Comparison of ENCODE assay signal across 20 cellular contexts in genomic region chr5:133254803-133255202, GRCh38.
"Had no signal": no experiment of that assay in that cellular context is flagged by ENCODE, and none has a peak within 500 bp of the region (broad histone marks: within the 10 kb centered on the region; RNA-seq: fewer than 3 reads in every experiment).

No MANE protein-coding gene starts in this region.

- DNase-seq: colonic mucosa; dermis blood vessel endothelial cell; foreskin melanocyte; heart left ventricle; hippocampal formation; kidney glomerular epithelial cell; mesendoderm; naive thymus-derived CD4-positive, alpha-beta T cell; nephron progenitor cell; psoas muscle; spleen; stimulated activated CD4-positive, alpha-beta T cell treated with anti-CD3 and anti-CD28 coated beads, Interleukin-15, amount 100 ng/mL, for 24 hours; stimulated activated CD4-positive, alpha-beta T cell treated with anti-CD3 and anti-CD28 coated beads, Interleukin-1b, Interleukin-23, amount 100 ng/mL, for 48 hours; stimulated activated CD4-positive, alpha-beta T cell treated with anti-CD3 and anti-CD28 coated beads, Interleukin-4, amount 100 ng/mL, for 24 hours; stimulated activated naive CD4-positive, alpha-beta T cell; stomach; uterus had no signal

- H3K27ac Mint-ChIP-seq: nephron progenitor cell, type B pancreatic cell had no signal

- H3K9me3 ChIP-seq: colonic mucosa, heart left ventricle, neutrophil, psoas muscle, spleen, stomach, uterus had no signal

- H3K27ac ChIP-seq: colonic mucosa, heart left ventricle, neutrophil, psoas muscle, spleen, stomach, uterus had no signal

- H3K36me3 ChIP-seq: colonic mucosa, heart left ventricle, neutrophil, spleen, stomach, uterus had no signal

- H3K27me3 ChIP-seq: colonic mucosa, heart left ventricle, neutrophil, spleen, stomach, uterus had no signal

- H3K4me1 ChIP-seq: colonic mucosa, heart left ventricle, spleen, uterus had no signal

- ATAC-seq: heart left ventricle; naive thymus-derived CD4-positive, alpha-beta T cell; psoas muscle; sciatic nerve had no signal

- H3K4me3 Mint-ChIP-seq: naive thymus-derived CD4-positive, alpha-beta T cell; nephron progenitor cell; type B pancreatic cell had no signal

- H3K36me3 Mint-ChIP-seq: naive thymus-derived CD4-positive, alpha-beta T cell; type B pancreatic cell had no signal

- H3K4me3 ChIP-seq: colonic mucosa, heart left ventricle, psoas muscle, spleen, stomach, uterus had no signal

- H3K9me3 Mint-ChIP-seq: nephron progenitor cell, type B pancreatic cell had no signal

- H3K27me3 Mint-ChIP-seq: type B pancreatic cell had no signal
